Comparison of ENCODE assay signal across 21 cellular contexts in genomic region chr20:53894707-53895384, GRCh38.
DNase-seq lines count a peak whose midpoint lies in the region; ATAC-seq, FAIRE-seq and TF ChIP-seq lines count a peak whose summit lies in the region.
"Had no signal": no experiment of that assay in that cellular context is flagged by ENCODE, and none has a peak within 500 bp of the region (broad histone marks: within the 10 kb centered on the region; RNA-seq: fewer than 3 reads in every experiment).

No MANE protein-coding gene starts in this region.

- peaks cover 55% of the 10 kb centered on the region for H3K4me1 Mint-ChIP-seq in activated CD4-positive, alpha-beta T cell treated with anti-CD3 and anti-CD28 coated beads, Interleukin-2, amount 10 ng/mL, durations not matched to agents 24 days and 14 days
- peaks cover 34 to 63% (median 56%) of the 10 kb centered on the region in 3 donors for H3K4me1 Mint-ChIP-seq in CD8-positive, alpha-beta memory T cell
- H3K4me1 Mint-ChIP-seq in immature natural killer cell, result peaks cover 39 to 61% of the 10 kb centered on the region in 2 donors

- peaks cover 4% of the 10 kb centered on the region for H3K36me3 Mint-ChIP-seq in activated CD4-positive, alpha-beta T cell treated with anti-CD3 and anti-CD28 coated beads, Interleukin-2, amount 10 ng/mL, durations not matched to agents 24 days and 14 days (ENCODE audit: low read depth)
- no peaks in the 10 kb centered on the region for H3K36me3 Mint-ChIP-seq in CD8-positive, alpha-beta memory T cell
- no peaks in the 10 kb centered on the region for H3K36me3 Mint-ChIP-seq in immature natural killer cell
- H3K36me3 Mint-ChIP-seq: brain had no signal

- no peak for TF ChIP-seq CTCF in Panc1 (IDR thresholded peaks at IDR 0.05)

- H3K36me3 ChIP-seq in CD8-positive, alpha-beta memory T cell (ENCODE audit: insufficient read depth, low read length), result no peaks in the 10 kb centered on the region
- H3K36me3 ChIP-seq in Panc1 (ENCODE audit: control insufficient read depth, insufficient read depth, low read length), result no peaks in the 10 kb centered on the region
- H3K36me3 ChIP-seq: MG63, prostate gland, upper lobe of right lung had no signal

- no peak overlapping the region for H3K4me3 ChIP-seq in CD8-positive, alpha-beta memory T cell (ENCODE audit: low read length)
- no peak overlapping the region for H3K4me3 ChIP-seq in Panc1 (ENCODE audit: low read depth in 2 of 2, low read length in 2 of 2)
- H3K4me3 ChIP-seq: MG63, prostate gland, upper lobe of right lung had no signal

- CTCF ChIA-PET in CD8-positive, alpha-beta memory T cell (lab: Charles Lee), result interaction anchor here (0.8 to 1.8 kb wide), 3 partner anchors 13 to 285 kb away, joined by 3 to 5 read pairs (median 3); no protein-coding TSS in a partner anchor
- CTCF ChIA-PET in Panc1 (lab: Charles Lee), result no interaction called here

- no peaks in the 10 kb centered on the region for H3K27me3 Mint-ChIP-seq in activated CD4-positive, alpha-beta T cell treated with anti-CD3 and anti-CD28 coated beads, Interleukin-2, amount 10 ng/mL, durations not matched to agents 24 days and 14 days
- H3K27me3 Mint-ChIP-seq in CD8-positive, alpha-beta memory T cell, result peaks cover 0 to 1% of the 10 kb centered on the region in 2 donors
- peaks cover 0 to 3% (median 0%) of the 10 kb centered on the region in 3 donors for H3K27me3 Mint-ChIP-seq in immature natural killer cell (ENCODE audit: low read depth in 3 of 3)
- H3K27me3 Mint-ChIP-seq: brain had no signal

- FAIRE-seq in urothelium cell line (lab: Jason Lieb, UNC), result no peak
- FAIRE-seq: endothelial cell of umbilical vein, keratinocyte had no signal

- ATAC-seq in Panc1 (no peak), HG03457 (IDR thresholded peaks at IDR 0.05; ENCODE audit: unreplicated experiment) (no peak)
- ATAC-seq: activated CD4-positive, CD25-positive, alpha-beta regulatory T cell treated with anti-CD3 and anti-CD28 coated beads, Interleukin-2, amount 50 U/mL, for 24 hours; HCT116; PC-3; upper lobe of right lung had no signal

- peaks cover 3% of the 10 kb centered on the region for H3K9me3 Mint-ChIP-seq in activated CD4-positive, alpha-beta T cell treated with anti-CD3 and anti-CD28 coated beads, Interleukin-2, amount 10 ng/mL, durations not matched to agents 24 days and 14 days
- no peaks in the 10 kb centered on the region for H3K9me3 Mint-ChIP-seq in CD8-positive, alpha-beta memory T cell
- H3K9me3 Mint-ChIP-seq in immature natural killer cell, result no peaks in the 10 kb centered on the region

- POLR2A ChIA-PET in CD8-positive, alpha-beta memory T cell (lab: Charles Lee), result interaction anchor here (0.6 to 1.4 kb wide), 3 partner anchors 10 to 33 kb away, joined by 3 to 4 read pairs (median 4); no protein-coding TSS in a partner anchor
- POLR2A ChIA-PET in Panc1 (lab: Charles Lee), result interaction anchor here (0.6 to 0.7 kb wide), 3 partner anchors 21 to 187 kb away, joined by 3 to 11 read pairs (median 7); no protein-coding TSS in a partner anchor

- H3K27ac Mint-ChIP-seq in activated CD4-positive, alpha-beta T cell treated with anti-CD3 and anti-CD28 coated beads, Interleukin-2, amount 10 ng/mL, durations not matched to agents 24 days and 14 days, result peak overlapping the region; percentile 34
- H3K27ac Mint-ChIP-seq in CD8-positive, alpha-beta memory T cell, result peak overlapping the region in 6 of 8 donors; percentile 5 to 77 (median 50)
- H3K27ac Mint-ChIP-seq in immature natural killer cell, result peak overlapping the region in 4 of 6 donors; percentile 46 to 75 (median 61)
- H3K27ac Mint-ChIP-seq: brain had no signal

- H3K4me1 ChIP-seq in CD8-positive, alpha-beta memory T cell (ENCODE audit: insufficient read depth, low read length), result peaks cover 21% of the 10 kb centered on the region
- H3K4me1 ChIP-seq in Panc1 (ENCODE audit: control insufficient read depth, insufficient read depth, low read length), result peaks cover 51% of the 10 kb centered on the region
- H3K4me1 ChIP-seq: prostate gland had no signal

- in situ Hi-C loops in Panc1 (cut with HindIII; ENCODE audit: low pct_unique_long_range_greater_than_20kb, low sequenced_read_pairs), result no loop called here

- H3K4me3 Mint-ChIP-seq in activated CD4-positive, alpha-beta T cell treated with anti-CD3 and anti-CD28 coated beads, Interleukin-2, amount 10 ng/mL, durations not matched to agents 24 days and 14 days, result no peak overlapping the region
- peak overlapping the region in 2 of 7 donors; percentile 26 to 39 for H3K4me3 Mint-ChIP-seq in CD8-positive, alpha-beta memory T cell
- peak overlapping the region in 4 of 5 donors; percentile 1 to 35 (median 29) for H3K4me3 Mint-ChIP-seq in immature natural killer cell
- H3K4me3 Mint-ChIP-seq: brain had no signal

- no peaks in the 10 kb centered on the region for H3K27me3 ChIP-seq in CD8-positive, alpha-beta memory T cell (ENCODE audit: insufficient read depth, low read length, poor library complexity, severe bottlenecking)
- H3K27me3 ChIP-seq in Panc1 (ENCODE audit: control insufficient read depth, insufficient read depth, low read length), result no peaks in the 10 kb centered on the region
- H3K27me3 ChIP-seq: MG63, upper lobe of right lung had no signal

- H3K27ac ChIP-seq in CD8-positive, alpha-beta memory T cell (ENCODE audit: low read depth, low read length), result no peak overlapping the region
- peak overlapping the region; percentile 100 for H3K27ac ChIP-seq in Panc1 (ENCODE audit: low read length)
- H3K27ac ChIP-seq: prostate gland, upper lobe of right lung had no signal

- H3K9me3 ChIP-seq in CD8-positive, alpha-beta memory T cell (ENCODE audit: low read length), result no peaks in the 10 kb centered on the region
- peaks cover 2% of the 10 kb centered on the region; the same call in 1 of the 2 replicates for H3K9me3 ChIP-seq in Panc1 (ENCODE audit: control insufficient read depth, insufficient read depth, low read depth, low read length)
- H3K9me3 ChIP-seq: prostate gland, upper lobe of right lung had no signal

- DNase-seq in activated CD4-positive, alpha-beta T cell treated with anti-CD3 and anti-CD28 coated beads, Interleukin-2, amount 10 ng/mL, durations not matched to agents 24 days and 14 days, result no peak
- no peak for DNase-seq in activated CD4-positive, alpha-beta T cell treated with anti-CD3 and anti-CD28 coated beads for 48 hours
- no peak for DNase-seq in CD8-positive, alpha-beta memory T cell
- DNase-seq in Panc1 (ENCODE audit: low read depth, low spot score), result no peak
- no peak for DNase-seq in immature natural killer cell
- DNase-seq in A172 (ENCODE audit: low spot score), result no peak
- DNase-seq in urothelium cell line (ENCODE audit: low spot score), result no peak
- DNase-seq: Calu3, MG63, NCI-H1417 treated with DMSO at 0.1 percent for 48 hours, NCI-H446 treated with DMSO at 0.1 percent for 48 hours, PC-3, SHP77, upper lobe of right lung had no signal

- BruUV-seq in Panc1 (replicated peaks; lab: Mats Ljungman, UMichigan), result no TSS peak

- intact Hi-C loops in activated CD4-positive, alpha-beta T cell treated with anti-CD3 and anti-CD28 coated beads, Interleukin-2, amount 10 ng/mL, durations not matched to agents 24 days and 14 days (cut with micrococcal nuclease), result loop anchor here (5.0 kb wide), 2 partner anchors 123 to 253 kb away; no protein-coding TSS in a partner anchor
- intact Hi-C loops in Panc1 (cut with micrococcal nuclease; ENCODE audit: unreplicated experiment), result no loop called here
